ENCODE assay signal across 19 cellular contexts in the genomic region with DNA sequence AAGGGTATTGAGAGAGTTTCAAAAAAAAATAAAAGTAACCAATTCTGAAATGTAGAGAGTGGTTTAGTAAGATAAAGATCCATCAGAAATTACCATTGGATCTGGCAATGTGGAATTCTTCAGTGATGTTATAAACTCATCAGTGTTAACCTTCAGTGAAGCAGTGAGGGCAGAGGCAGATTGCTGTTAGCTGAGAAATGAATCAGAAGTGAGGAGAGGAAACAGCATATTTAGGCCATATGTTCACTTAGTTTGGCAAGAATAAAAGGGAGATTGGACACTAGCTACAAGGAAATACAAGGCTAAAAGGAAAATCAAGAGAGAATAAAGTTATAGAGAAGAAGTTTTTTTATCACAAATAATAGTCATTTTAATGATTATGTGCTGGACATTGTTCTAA. TPM values are rescaled to one million over a fixed set of nuclear protein-coding genes. Genes with fewer than 3 reads are reported as not detected.
DNase-seq lines count a peak whose midpoint lies in the region; ATAC-seq, FAIRE-seq and TF ChIP-seq lines count a peak whose summit lies in the region.
"Had no signal": no experiment of that assay in that cellular context is flagged by ENCODE, and none has a peak within 500 bp of the region (broad histone marks: within the 10 kb centered on the region; RNA-seq: fewer than 3 reads in every experiment).

No MANE protein-coding gene starts in this region.

- in situ Hi-C loops in GM23248 (cut with MboI): no loop called here

- H3K27me3 ChIP-seq in GM23248 (replicated peaks; ENCODE audit: insufficient read depth) (no peaks in the 10 kb centered on the region), keratinocyte (ENCODE audit: control insufficient read depth, extremely low read depth, insufficient read depth, low read length) (no peaks in the 10 kb centered on the region)
- H3K27me3 ChIP-seq: BE2C had no signal

- H3K79me2 ChIP-seq in GM23248 (ENCODE audit: insufficient read depth) (peaks cover 94% of the 10 kb centered on the region), keratinocyte (ENCODE audit: control insufficient read depth, insufficient read depth, low read length) (peaks cover 46% of the 10 kb centered on the region)

- H3K36me3 ChIP-seq in GM23248 (ENCODE audit: low read depth) (peaks cover 5% of the 10 kb centered on the region; the same call in 1 of the 2 replicates), keratinocyte (ENCODE audit: control insufficient read depth in 2 of 2, extremely low read depth in 1 of 2, insufficient read depth in 2 of 2, low read length in 2 of 2) (no peaks in the 10 kb centered on the region)
- H3K36me3 ChIP-seq: BE2C had no signal

- H3K9me1 ChIP-seq in keratinocyte (ENCODE audit: control insufficient read depth, extremely low read depth, insufficient read depth, low read length): no peaks in the 10 kb centered on the region

- H3K27ac ChIP-seq in GM23248 (no peak overlapping the region), keratinocyte (ENCODE audit: control insufficient read depth, insufficient read depth, low read length) (no peak overlapping the region), caudate nucleus (ENCODE audit: low read depth, low read length) (no peak overlapping the region)

- no peak for TF ChIP-seq CTCF in keratinocyte (optimal IDR thresholded peaks at IDR 0.05 in 1 of 3, IDR thresholded peaks at IDR 0.05 in 1 of 3, conservative IDR thresholded peaks at IDR 0.05 in 1 of 3; ENCODE audit: extremely low read depth in 1 of 3, insufficient read depth in 2 of 3, low read length in 3 of 3)

- H3F3A ChIP-seq in GM23248 (ENCODE audit: insufficient read depth): peaks cover 21% of the 10 kb centered on the region

- H3K9me2 ChIP-seq in GM23248 (ENCODE audit: insufficient read depth): no peaks in the 10 kb centered on the region

- no peak overlapping the region for H3K9ac ChIP-seq in GM23248
- no peak overlapping the region for H3K9ac ChIP-seq in keratinocyte (ENCODE audit: control insufficient read depth, extremely low read depth, insufficient read depth, low read length)

- H3K9me3 ChIP-seq in GM23248 (ENCODE audit: low read depth) (no peaks in the 10 kb centered on the region), keratinocyte (ENCODE audit: control insufficient read depth, low read depth, low read length) (no peaks in the 10 kb centered on the region)
- H3K9me3 ChIP-seq: BE2C had no signal

- no peak overlapping the region for H3K4me3 ChIP-seq in GM23248
- no peak overlapping the region for H3K4me3 ChIP-seq in keratinocyte (ENCODE audit: control insufficient read depth in 2 of 3, extremely low read depth in 1 of 3, insufficient read depth in 2 of 3, low read depth in 1 of 3, low read length in 3 of 3)

- ATAC-seq in SK-N-SH treated with all-trans-retinoic acid at 6 μM for 48 hours: peak; percentile 82
- ATAC-seq in HG03039 (IDR thresholded peaks at IDR 0.05; ENCODE audit: unreplicated experiment): no peak

- H2AFZ ChIP-seq in GM23248 (no peak overlapping the region), keratinocyte (ENCODE audit: control insufficient read depth, low read length) (no peak overlapping the region)

- peaks cover 13% of the 10 kb centered on the region for H3K4me1 ChIP-seq in GM23248 (ENCODE audit: insufficient read depth)
- H3K4me1 ChIP-seq in keratinocyte (ENCODE audit: control insufficient read depth, extremely low read depth, insufficient read depth, low read length): peaks cover 3% of the 10 kb centered on the region
- H3K4me1 ChIP-seq: BE2C had no signal

- peak; percentile 17 for DNase-seq in AG20443 (ENCODE audit: low spot score)
- DNase-seq in GM23248: peak; percentile 73
- DNase-seq in keratinocyte (ENCODE audit: low read depth, low spot score): no peak
- no peak for DNase-seq in islet precursor cell
- no peak for DNase-seq in caudate nucleus (lab: John Stamatoyannopoulos, UW)
- DNase-seq: BE2C; Calu3; CD4-positive, alpha-beta memory T cell; DMS79; GDM1; NCI-H1048; NCI-H345; NCI-H69; RPMI8226 had no signal

- H4K20me1 ChIP-seq in GM23248 (ENCODE audit: insufficient read depth) (no peaks in the 10 kb centered on the region), keratinocyte (ENCODE audit: control insufficient read depth, extremely low read depth, insufficient read depth, low read length) (no peaks in the 10 kb centered on the region)

- FAIRE-seq in keratinocyte (lab: Jason Lieb, UNC): peak; percentile 13
- FAIRE-seq: GM12891, GM18507, H1 had no signal

- H3K4me2 ChIP-seq in GM23248 (ENCODE audit: unreplicated experiment) (peak overlapping the region; percentile 23), keratinocyte (ENCODE audit: control insufficient read depth, extremely low read depth, insufficient read depth, low read depth, low read length) (no peak overlapping the region)

- dilution Hi-C loops in keratinocyte (cut with MboI; ENCODE audit: extremely low pct_ligation_motif_present, low sequenced_read_pairs): no loop called here

TF ChIP-seq in SK-N-SH treated with all-trans-retinoic acid at 6 μM for 48 hours, 23 proteins besides CTCF, POLR2A, EP300 and RAD21:
- TF ChIP-seq SNAI2 (CRISPR knock-in tag; IDR thresholded peaks at IDR 0.05) (no peak), RARB (CRISPR knock-in tag; IDR thresholded peaks at IDR 0.05) (no peak), CREB5 (CRISPR knock-in tag; IDR thresholded peaks at IDR 0.05; ENCODE audit: low read depth) (no peak), POU6F1 (CRISPR knock-in tag; IDR thresholded peaks at IDR 0.05; ENCODE audit: borderline replicate concordance, low read depth) (no peak), BACH2 (CRISPR knock-in tag; IDR thresholded peaks at IDR 0.05; ENCODE audit: borderline replicate concordance) (no peak), GLIS3 (CRISPR knock-in tag; IDR thresholded peaks at IDR 0.05) (no peak), ZFP30 (CRISPR knock-in tag; IDR thresholded peaks at IDR 0.05) (no peak), ISL1 (CRISPR knock-in tag; IDR thresholded peaks at IDR 0.05) (no peak), TCF4 (CRISPR knock-in tag; IDR thresholded peaks at IDR 0.05; ENCODE audit: borderline replicate concordance) (no peak)

RNA-seq across cellular contexts. Expression of gene KCNQ5, which starts 9.6 kb away (rescaled TPM):
- total RNA-seq in GM23248 (2014; rRNA removed; shearing (Covaris generic)): 10.8 and 15.8 TPM in 2 replicates
- polyA plus RNA-seq in GM23248 (2016; fragmentation: Nextera tagmentation; extraction: Ambion mirVana) (4.9 and 5.7 TPM in 2 replicates), keratinocyte (2.6 to 3.5 TPM (median 3.4 TPM) in 3 replicates)
- 0.14 TPM for polyA plus RNA-seq in keratinocyte (2011; ENCODE audit: low read depth)
- 1.6 and 2.3 TPM in 2 replicates for polyA plus RNA-seq in keratinocyte (2011; cell fraction: cytosol; rRNA removed)
- 5.2 and 10.4 TPM in 2 replicates for polyA plus RNA-seq in keratinocyte (2011; cell fraction: nucleus; rRNA removed)
- polyA plus RNA-seq in keratinocyte (2012; ENCODE audit: low replicate concordance): 0.47 and 4.5 TPM in 2 replicates
- 4.6 to 17.0 TPM (median 15.3 TPM) in 3 replicates for polyA minus RNA-seq in keratinocyte
- polyA minus RNA-seq in keratinocyte (2011; cell fraction: cytosol; rRNA and poly(A)+ RNA removed): 4.4 TPM
- 15.3 and 28.7 TPM in 2 replicates for polyA minus RNA-seq in keratinocyte (2011; cell fraction: nucleus; rRNA and poly(A)+ RNA removed)
- total RNA-seq: Calu3 had no signal

Comparison
In these comparisons a context has a peak if more than half of its experiments do, and no peak if none do; other contexts are left out.
1. DNase-seq: peak in AG20443 (single experiment) and GM23248 (single experiment); none in keratinocyte (single experiment), islet precursor cell (single experiment) and caudate nucleus (0 of 61).